In genomic region chr11:68271023-68271780, GRCh38 we compare ENCODE assay signal across 8 cellular contexts. TPM values are rescaled to one million over a fixed set of nuclear protein-coding genes. Genes with fewer than 3 reads are reported as not detected.
DNase-seq lines count a peak whose midpoint lies in the region; ATAC-seq and TF ChIP-seq lines count a peak whose summit lies in the region.

No MANE protein-coding gene starts in this region.

- peak; percentile 58 for ATAC-seq in HCT116
- ATAC-seq in body of pancreas, result peak; percentile 39
- ATAC-seq in gastrocnemius medialis, result peak; percentile 49 to 54
- ATAC-seq in GM19467 (IDR thresholded peaks at IDR 0.05; ENCODE audit: unreplicated experiment), result no peak

- CTCF ChIA-PET in HCT116 (lab: Charles Lee), result interaction anchor here (0.8 to 5.7 kb wide), 4 partner anchors 11 to 40 kb away, joined by 3 to 30 read pairs (median 7); no protein-coding TSS in a partner anchor

- TF ChIP-seq POLR2A in HCT116 (IDR thresholded peaks at IDR 0.05; ENCODE audit: borderline replicate concordance, extremely low read depth, insufficient read depth, insufficient read length), result no peak
- TF ChIP-seq POLR2A in body of pancreas (IDR thresholded peaks at IDR 0.05), result no peak
- TF ChIP-seq POLR2A in gastrocnemius medialis (IDR thresholded peaks at IDR 0.05), result no peak

- peak; percentile 51 to 61 (median 58); a peak in 5 of 6 replicates for TF ChIP-seq CTCF in HCT116 (IDR thresholded peaks at IDR 0.05 in 2 of 3, conservative IDR thresholded peaks at IDR 0.05 in 1 of 3; ENCODE audit: borderline replicate concordance in 1 of 3, insufficient read depth in 1 of 3, low read depth in 2 of 3, low read length in 2 of 3)
- TF ChIP-seq CTCF in body of pancreas (IDR thresholded peaks at IDR 0.05), result peak in 6 of 7 experiments; percentile 15 to 48 (median 43)
- TF ChIP-seq CTCF in gastrocnemius medialis (IDR thresholded peaks at IDR 0.05 in 4 of 5, conservative IDR thresholded peaks at IDR 0.05 in 1 of 5), result peak in 4 of 5 experiments; percentile 39 to 54 (median 45)

- H3K4me3 ChIP-seq in HCT116 (replicated peaks in 1 of 2; ENCODE audit: low read depth in 1 of 2, low read length in 2 of 2), result peak overlapping the region; percentile 97 to 98
- peak overlapping the region; percentile 57 to 73 for H3K4me3 ChIP-seq in body of pancreas
- H3K4me3 ChIP-seq in iPS-15b (ENCODE audit: low read depth, low read length), result peak overlapping the region; percentile 80
- peak overlapping the region; percentile 66 to 89 (median 72) for H3K4me3 ChIP-seq in gastrocnemius medialis

- in situ Hi-C loops in gastrocnemius medialis (cut with MboI; ENCODE audit: low sequenced_read_pairs in 4 of 4), result no loop called here

- H3K27me3 ChIP-seq in HCT116 (ENCODE audit: insufficient read depth, low read length), result no peaks in the 10 kb centered on the region
- H3K27me3 ChIP-seq in body of pancreas, result no peaks in the 10 kb centered on the region
- H3K27me3 ChIP-seq in iPS-15b (ENCODE audit: control insufficient read depth, insufficient read depth, low read length), result no peaks in the 10 kb centered on the region
- H3K27me3 ChIP-seq in gastrocnemius medialis, result no peaks in the 10 kb centered on the region

- no peaks in the 10 kb centered on the region for H3K9me2 ChIP-seq in HCT116 (ENCODE audit: insufficient read depth)

- H3K36me3 ChIP-seq in HCT116 (ENCODE audit: control insufficient read depth in 1 of 2, insufficient read depth in 2 of 2, low read length in 2 of 2), result peaks cover 15 to 22% of the 10 kb centered on the region in 2 experiments
- peaks cover 3 to 4% of the 10 kb centered on the region in 2 donors for H3K36me3 ChIP-seq in body of pancreas (replicated peaks in 1 of 2; ENCODE audit: insufficient read depth in 1 of 2, low read depth in 2 of 2)
- H3K36me3 ChIP-seq in iPS-15b (ENCODE audit: control insufficient read depth, insufficient read depth, low read length), result peaks cover 21% of the 10 kb centered on the region
- peaks cover 0 to 21% of the 10 kb centered on the region in 2 donors for H3K36me3 ChIP-seq in gastrocnemius medialis

- H3K27ac ChIP-seq in HCT116 (ENCODE audit: low read depth, low read length), result peak overlapping the region; percentile 90
- peak overlapping the region; percentile 85 to 93 (median 90) for H3K27ac ChIP-seq in body of pancreas
- peak overlapping the region; percentile 88 to 97 (median 92) for H3K27ac ChIP-seq in gastrocnemius medialis

- WGBS in body of pancreas, 2 donors, result 2% methylated on average over 23 of the region's 23 CpGs

- H3K9me3 Mint-ChIP-seq in T-helper 2 cell treated with Interferon-gamma antibody and Interleukin-4, amounts not matched to agents 5 μg/mL and 100 μg/mL, for 36 hours, result no peaks in the 10 kb centered on the region

- H3K4me2 ChIP-seq in HCT116 (ENCODE audit: low read length), result peak overlapping the region; percentile 90

- RAD21 ChIA-PET in HCT116 (lab: Charles Lee; ENCODE audit: low non-redundant PET in 1 of 2, low total read pairs in 2 of 2, uncharacterized antibody in 2 of 2, unreplicated experiment in 2 of 2), result interaction anchor here in 1 of 2 experiments (0.8 to 1.1 kb wide), 2 partner anchors 14 to 71 kb away, joined by 3 read pairs; no protein-coding TSS in a partner anchor

- H2AFZ ChIP-seq in HCT116 (ENCODE audit: low read depth, low read length, poor library complexity, severe bottlenecking), result no peak overlapping the region

- peaks cover 52% of the 10 kb centered on the region for H3K79me2 ChIP-seq in HCT116 (ENCODE audit: insufficient read depth, low read length)

- H3K4me1 ChIP-seq in HCT116 (ENCODE audit: control insufficient read depth in 1 of 2, insufficient read depth in 2 of 2, low read length in 2 of 2) (peaks cover 26 to 52% of the 10 kb centered on the region in 2 experiments), body of pancreas (peaks cover 33% of the 10 kb centered on the region), iPS-15b (ENCODE audit: control insufficient read depth, insufficient read depth, low read length) (peaks cover 5% of the 10 kb centered on the region), gastrocnemius medialis (peaks cover 21 to 31% of the 10 kb centered on the region in 2 donors)

- H3K9ac ChIP-seq in HCT116 (ENCODE audit: low read length) (peak overlapping the region; percentile 98), iPS-15b (ENCODE audit: low read depth, low read length) (peak overlapping the region; percentile 75)

- POLR2A ChIA-PET in HCT116 (lab: Charles Lee), result interaction anchor here (0.8 to 1.7 kb wide), 7 partner anchors 21 to 51 kb away, joined by 3 to 4 read pairs (median 3); no protein-coding TSS in a partner anchor

- peak overlapping the region; percentile 96 for H3K4me3 Mint-ChIP-seq in T-helper 2 cell treated with Interferon-gamma antibody and Interleukin-4, amounts not matched to agents 5 μg/mL and 100 μg/mL, for 36 hours

- TSS peak; percentile 46 for BruUV-seq in HCT116 (replicated peaks; lab: Mats Ljungman, UMichigan)

- peaks cover 12% of the 10 kb centered on the region for H3K36me3 Mint-ChIP-seq in T-helper 2 cell treated with Interferon-gamma antibody and Interleukin-4, amounts not matched to agents 5 μg/mL and 100 μg/mL, for 36 hours (ENCODE audit: low read depth)

- peaks cover 27% of the 10 kb centered on the region for H3K4me1 Mint-ChIP-seq in T-helper 2 cell treated with Interferon-gamma antibody and Interleukin-4, amounts not matched to agents 5 μg/mL and 100 μg/mL, for 36 hours (ENCODE audit: low read depth)

- H3K9me3 ChIP-seq in HCT116 (ENCODE audit: control insufficient read depth in 1 of 2, insufficient read depth in 1 of 2, low read depth in 1 of 2, low read length in 2 of 2), result no peaks in the 10 kb centered on the region
- no peaks in the 10 kb centered on the region for H3K9me3 ChIP-seq in body of pancreas
- no peaks in the 10 kb centered on the region for H3K9me3 ChIP-seq in iPS-15b (ENCODE audit: control insufficient read depth, insufficient read depth, low read length)
- no peaks in the 10 kb centered on the region for H3K9me3 ChIP-seq in gastrocnemius medialis

- DNase-seq in EH (ENCODE audit: low read depth) (peak; percentile 87), HCT116 (ENCODE audit: low read depth, low spot score) (peak; percentile 61), NCI-H1092 treated with DMSO at 0.1 percent for 48 hours (lab: John Stamatoyannopoulos, UW) (peak; percentile 66), body of pancreas (peak; percentile 62 to 77 (median 71)), gastrocnemius medialis (peak; percentile 35 to 47)
- peak; percentile 39 for DNase-seq in T-helper 2 cell treated with Interferon-gamma antibody and Interleukin-4, amounts not matched to agents 5 μg/mL and 100 μg/mL, for 36 hours (ENCODE audit: low spot score)

- TF ChIP-seq RAD21 in HCT116 (IDR thresholded peaks at IDR 0.05; ENCODE audit: low read depth), result peak; percentile 41; the same call in 1 of the 2 replicates

- H3K27ac Mint-ChIP-seq in T-helper 2 cell treated with Interferon-gamma antibody and Interleukin-4, amounts not matched to agents 5 μg/mL and 100 μg/mL, for 36 hours, result peak overlapping the region; percentile 98

- intact Hi-C loops in HCT116 (cut with micrococcal nuclease), result no loop called here
- intact Hi-C loops in body of pancreas (cut with DNase I), result no loop called here
- intact Hi-C loops in gastrocnemius medialis (cut with DNase I; ENCODE audit: low total_unique reads), result loop anchor here (2.0 to 5.0 kb wide), 3 partner anchors 26 to 239 kb away; partner anchors contain the start of genes CHKA and NDUFS8

- no peaks in the 10 kb centered on the region for H4K20me1 ChIP-seq in HCT116 (ENCODE audit: insufficient read depth)

- no peaks in the 10 kb centered on the region for H3K27me3 Mint-ChIP-seq in T-helper 2 cell treated with Interferon-gamma antibody and Interleukin-4, amounts not matched to agents 5 μg/mL and 100 μg/mL, for 36 hours (ENCODE audit: low read depth)

TF ChIP-seq in HCT116, 20 proteins besides CTCF, POLR2A, EP300 and RAD21:
- TF ChIP-seq JUND (IDR thresholded peaks at IDR 0.05), result no peak
- TF ChIP-seq EGR1 (IDR thresholded peaks at IDR 0.05; ENCODE audit: low read depth), result no peak
- TF ChIP-seq FOSL1 (IDR thresholded peaks at IDR 0.05; ENCODE audit: low read depth), result no peak
- TF ChIP-seq SIN3A (IDR thresholded peaks at IDR 0.05; ENCODE audit: low read depth), result peak; percentile 21; the same call in 1 of the 2 replicates
- peak; percentile 5 for TF ChIP-seq TCF7L2 (IDR thresholded peaks at IDR 0.05; ENCODE audit: borderline replicate concordance, extremely low read depth, insufficient read depth, insufficient read length)
- TF ChIP-seq, protein P1, sequence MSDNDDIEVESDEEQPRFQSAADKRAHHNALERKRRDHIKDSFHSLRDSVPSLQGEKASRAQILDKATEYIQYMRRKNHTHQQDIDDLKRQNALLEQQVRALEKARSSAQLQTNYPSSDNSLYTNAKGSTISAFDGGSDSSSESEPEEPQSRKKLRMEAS (IDR thresholded peaks at IDR 0.05), result peak; percentile 36; the same call in 1 of the 2 replicates

RNA-seq across cellular contexts. Expression of gene C11orf24, which starts 0.6 kb away (rescaled TPM):
- total RNA-seq in HCT116 (2021; ENCODE audit: unreplicated experiment) (37.8 TPM), body of pancreas (10 to 100 TPM in 1 of 2 donors, 1 to 10 TPM in 1; 8.2 to 14.3 TPM), gastrocnemius medialis (10 to 100 TPM in 2 of 4 donors, 1 to 10 TPM in 2; 8.1 to 19.3 (median 10.6) TPM)
- 38.9 and 39.9 TPM in 2 replicates for polyA plus RNA-seq in HCT116 (2012)

RNA-seq across cellular contexts. Expression of gene LRP5, which starts 41.2 kb away (rescaled TPM):
- total RNA-seq in HCT116 (2021; ENCODE audit: unreplicated experiment), result 55.2 TPM
- polyA plus RNA-seq in HCT116 (2012), result 58.9 and 66.2 TPM in 2 replicates
- total RNA-seq in body of pancreas, result 10 to 100 TPM; 43.3 to 63.6 TPM
- 10 to 100 TPM in 2 of 4 donors, 1 to 10 TPM in 2; 3.7 to 12.3 (median 8.1) TPM for total RNA-seq in gastrocnemius medialis

RNA-seq across cellular contexts. Expression of gene KMT5B, which starts 58.1 kb away (rescaled TPM):
- total RNA-seq in HCT116 (2021; ENCODE audit: unreplicated experiment) (35.1 TPM), body of pancreas (10 to 100 TPM; 30.0 to 32.2 TPM), gastrocnemius medialis (10 to 100 TPM; 17.3 to 21.0 (median 19.2) TPM)
- polyA plus RNA-seq in HCT116 (2012), result 29.7 and 30.8 TPM in 2 replicates
